In the genomic region with DNA sequence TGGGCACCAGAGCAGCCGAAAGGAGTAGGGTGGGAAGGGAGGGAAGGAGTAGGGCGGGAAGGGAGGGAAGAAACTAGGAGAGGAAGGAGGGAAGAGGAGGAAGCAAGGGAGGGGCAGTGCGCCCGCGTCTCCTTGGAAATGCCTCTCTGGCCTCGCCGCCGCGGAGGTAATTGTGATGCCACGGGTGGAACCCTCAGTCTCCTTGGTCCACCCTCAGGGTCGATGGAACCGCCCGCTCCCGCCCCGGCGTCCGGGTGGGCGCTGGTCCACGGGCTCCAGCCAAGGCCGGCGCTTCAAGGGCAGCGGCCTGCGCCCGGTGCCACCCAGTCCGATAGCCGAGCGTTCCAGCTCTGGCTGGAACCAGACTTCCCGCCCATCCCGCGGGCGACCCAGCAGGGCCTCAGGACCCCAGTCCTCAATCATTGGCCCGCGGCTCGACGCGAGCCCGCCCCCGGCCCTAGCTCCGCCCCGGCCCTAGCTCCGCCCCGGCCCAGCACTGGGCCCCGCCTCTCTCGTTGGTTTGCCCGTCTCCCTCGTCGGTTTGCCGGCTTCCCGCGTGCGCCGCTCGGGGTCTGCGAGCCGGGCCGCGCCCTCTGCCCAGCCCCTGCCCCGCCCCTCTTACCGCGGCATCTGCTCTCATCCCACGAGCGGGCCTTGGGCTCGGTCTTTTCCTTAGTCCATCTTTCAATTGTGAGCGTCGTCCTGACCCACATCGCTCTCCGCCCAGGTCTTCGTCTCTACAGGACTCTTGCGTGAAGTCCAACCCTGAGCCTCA, we compare ENCODE assay signal across 1 cellular context.
TF ChIP-seq lines count a peak whose summit lies in the region.

No MANE protein-coding gene starts in this region.

TF ChIP-seq in HepG2, 621 proteins besides CTCF, POLR2A, EP300 and RAD21 (continued from another document and continues in another):
- TF ChIP-seq KAT8 (CRISPR knock-in tag; IDR thresholded peaks at IDR 0.05) (peak; percentile 63; the same call in 1 of the 2 replicates), IKZF1 (IDR thresholded peaks at IDR 0.05) (no peak), ZFP90 (CRISPR knock-in tag; IDR thresholded peaks at IDR 0.05; ENCODE audit: borderline replicate concordance) (peak; percentile 35; the same call in 1 of the 2 replicates), HNRNPUL1 (IDR thresholded peaks at IDR 0.05; ENCODE audit: low read depth, low read length) (no peak), RXRA (CRISPR knock-in tag; IDR thresholded peaks at IDR 0.05) (no peak; the same call in 1 of the 2 replicates), BORCS8-MEF2B (CRISPR knock-in tag; IDR thresholded peaks at IDR 0.05) (peak; percentile 81), ZNF530 (CRISPR knock-in tag; IDR thresholded peaks at IDR 0.05; ENCODE audit: low read depth) (no peak), ZFP36L1 (CRISPR knock-in tag; IDR thresholded peaks at IDR 0.05) (peak; percentile 46; the same call in 1 of the 2 replicates), ARNTL (CRISPR knock-in tag; IDR thresholded peaks at IDR 0.05) (peak; percentile 24; the same call in 1 of the 2 replicates), MAZ (IDR thresholded peaks at IDR 0.05; ENCODE audit: borderline replicate concordance, low read depth, low read length) (no peak), MAZ (CRISPR knock-in tag; IDR thresholded peaks at IDR 0.05; ENCODE audit: low read depth) (peak; percentile 64), ZNF274 (CRISPR knock-in tag; IDR thresholded peaks at IDR 0.05) (peak; percentile 34; the same call in 1 of the 2 replicates), ZNF207 (IDR thresholded peaks at IDR 0.05; ENCODE audit: borderline replicate concordance) (no peak), MYC (CRISPR knock-in tag; IDR thresholded peaks at IDR 0.05; ENCODE audit: borderline replicate concordance) (peak; percentile 80), MIER3 (CRISPR knock-in tag; IDR thresholded peaks at IDR 0.05; ENCODE audit: borderline replicate concordance) (no peak), GATAD1 (CRISPR knock-in tag; IDR thresholded peaks at IDR 0.05) (peak; percentile 32; the same call in 1 of the 2 replicates), ZNF124 (CRISPR knock-in tag; IDR thresholded peaks at IDR 0.05) (peak; percentile 55; the same call in 1 of the 2 replicates), PHF21A (CRISPR knock-in tag; IDR thresholded peaks at IDR 0.05) (peak; percentile 47; the same call in 1 of the 2 replicates), HCFC1 (IDR thresholded peaks at IDR 0.05; ENCODE audit: low read depth, low read length) (no peak), BRCA1 (CRISPR knock-in tag; IDR thresholded peaks at IDR 0.05) (peak; percentile 55; the same call in 1 of the 2 replicates), ZSCAN20 (CRISPR knock-in tag; IDR thresholded peaks at IDR 0.05; ENCODE audit: borderline replicate concordance) (no peak), HNF4A (CRISPR knock-in tag; IDR thresholded peaks at IDR 0.05) (no peak), HES4 (CRISPR knock-in tag; IDR thresholded peaks at IDR 0.05; ENCODE audit: borderline replicate concordance) (peak; percentile 73; the same call in 1 of the 2 replicates)
- TF ChIP-seq, protein P1, sequence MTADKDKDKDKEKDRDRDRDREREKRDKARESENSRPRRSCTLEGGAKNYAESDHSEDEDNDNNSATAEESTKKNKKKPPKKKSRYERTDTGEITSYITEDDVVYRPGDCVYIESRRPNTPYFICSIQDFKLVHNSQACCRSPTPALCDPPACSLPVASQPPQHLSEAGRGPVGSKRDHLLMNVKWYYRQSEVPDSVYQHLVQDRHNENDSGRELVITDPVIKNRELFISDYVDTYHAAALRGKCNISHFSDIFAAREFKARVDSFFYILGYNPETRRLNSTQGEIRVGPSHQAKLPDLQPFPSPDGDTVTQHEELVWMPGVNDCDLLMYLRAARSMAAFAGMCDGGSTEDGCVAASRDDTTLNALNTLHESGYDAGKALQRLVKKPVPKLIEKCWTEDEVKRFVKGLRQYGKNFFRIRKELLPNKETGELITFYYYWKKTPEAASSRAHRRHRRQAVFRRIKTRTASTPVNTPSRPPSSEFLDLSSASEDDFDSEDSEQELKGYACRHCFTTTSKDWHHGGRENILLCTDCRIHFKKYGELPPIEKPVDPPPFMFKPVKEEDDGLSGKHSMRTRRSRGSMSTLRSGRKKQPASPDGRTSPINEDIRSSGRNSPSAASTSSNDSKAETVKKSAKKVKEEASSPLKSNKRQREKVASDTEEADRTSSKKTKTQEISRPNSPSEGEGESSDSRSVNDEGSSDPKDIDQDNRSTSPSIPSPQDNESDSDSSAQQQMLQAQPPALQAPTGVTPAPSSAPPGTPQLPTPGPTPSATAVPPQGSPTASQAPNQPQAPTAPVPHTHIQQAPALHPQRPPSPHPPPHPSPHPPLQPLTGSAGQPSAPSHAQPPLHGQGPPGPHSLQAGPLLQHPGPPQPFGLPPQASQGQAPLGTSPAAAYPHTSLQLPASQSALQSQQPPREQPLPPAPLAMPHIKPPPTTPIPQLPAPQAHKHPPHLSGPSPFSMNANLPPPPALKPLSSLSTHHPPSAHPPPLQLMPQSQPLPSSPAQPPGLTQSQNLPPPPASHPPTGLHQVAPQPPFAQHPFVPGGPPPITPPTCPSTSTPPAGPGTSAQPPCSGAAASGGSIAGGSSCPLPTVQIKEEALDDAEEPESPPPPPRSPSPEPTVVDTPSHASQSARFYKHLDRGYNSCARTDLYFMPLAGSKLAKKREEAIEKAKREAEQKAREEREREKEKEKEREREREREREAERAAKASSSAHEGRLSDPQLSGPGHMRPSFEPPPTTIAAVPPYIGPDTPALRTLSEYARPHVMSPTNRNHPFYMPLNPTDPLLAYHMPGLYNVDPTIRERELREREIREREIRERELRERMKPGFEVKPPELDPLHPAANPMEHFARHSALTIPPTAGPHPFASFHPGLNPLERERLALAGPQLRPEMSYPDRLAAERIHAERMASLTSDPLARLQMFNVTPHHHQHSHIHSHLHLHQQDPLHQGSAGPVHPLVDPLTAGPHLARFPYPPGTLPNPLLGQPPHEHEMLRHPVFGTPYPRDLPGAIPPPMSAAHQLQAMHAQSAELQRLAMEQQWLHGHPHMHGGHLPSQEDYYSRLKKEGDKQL (CRISPR knock-in tag; IDR thresholded peaks at IDR 0.05; ENCODE audit: low read depth) = no peak
- TF ChIP-seq, protein P2, sequence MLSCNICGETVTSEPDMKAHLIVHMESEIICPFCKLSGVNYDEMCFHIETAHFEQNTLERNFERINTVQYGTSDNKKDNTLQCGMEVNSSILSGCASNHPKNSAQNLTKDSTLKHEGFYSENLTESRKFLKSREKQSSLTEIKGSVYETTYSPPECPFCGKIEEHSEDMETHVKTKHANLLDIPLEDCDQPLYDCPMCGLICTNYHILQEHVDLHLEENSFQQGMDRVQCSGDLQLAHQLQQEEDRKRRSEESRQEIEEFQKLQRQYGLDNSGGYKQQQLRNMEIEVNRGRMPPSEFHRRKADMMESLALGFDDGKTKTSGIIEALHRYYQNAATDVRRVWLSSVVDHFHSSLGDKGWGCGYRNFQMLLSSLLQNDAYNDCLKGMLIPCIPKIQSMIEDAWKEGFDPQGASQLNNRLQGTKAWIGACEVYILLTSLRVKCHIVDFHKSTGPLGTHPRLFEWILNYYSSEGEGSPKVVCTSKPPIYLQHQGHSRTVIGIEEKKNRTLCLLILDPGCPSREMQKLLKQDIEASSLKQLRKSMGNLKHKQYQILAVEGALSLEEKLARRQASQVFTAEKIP (CRISPR knock-in tag; IDR thresholded peaks at IDR 0.05; ENCODE audit: borderline replicate concordance) = no peak
- TF ChIP-seq, protein P3, sequence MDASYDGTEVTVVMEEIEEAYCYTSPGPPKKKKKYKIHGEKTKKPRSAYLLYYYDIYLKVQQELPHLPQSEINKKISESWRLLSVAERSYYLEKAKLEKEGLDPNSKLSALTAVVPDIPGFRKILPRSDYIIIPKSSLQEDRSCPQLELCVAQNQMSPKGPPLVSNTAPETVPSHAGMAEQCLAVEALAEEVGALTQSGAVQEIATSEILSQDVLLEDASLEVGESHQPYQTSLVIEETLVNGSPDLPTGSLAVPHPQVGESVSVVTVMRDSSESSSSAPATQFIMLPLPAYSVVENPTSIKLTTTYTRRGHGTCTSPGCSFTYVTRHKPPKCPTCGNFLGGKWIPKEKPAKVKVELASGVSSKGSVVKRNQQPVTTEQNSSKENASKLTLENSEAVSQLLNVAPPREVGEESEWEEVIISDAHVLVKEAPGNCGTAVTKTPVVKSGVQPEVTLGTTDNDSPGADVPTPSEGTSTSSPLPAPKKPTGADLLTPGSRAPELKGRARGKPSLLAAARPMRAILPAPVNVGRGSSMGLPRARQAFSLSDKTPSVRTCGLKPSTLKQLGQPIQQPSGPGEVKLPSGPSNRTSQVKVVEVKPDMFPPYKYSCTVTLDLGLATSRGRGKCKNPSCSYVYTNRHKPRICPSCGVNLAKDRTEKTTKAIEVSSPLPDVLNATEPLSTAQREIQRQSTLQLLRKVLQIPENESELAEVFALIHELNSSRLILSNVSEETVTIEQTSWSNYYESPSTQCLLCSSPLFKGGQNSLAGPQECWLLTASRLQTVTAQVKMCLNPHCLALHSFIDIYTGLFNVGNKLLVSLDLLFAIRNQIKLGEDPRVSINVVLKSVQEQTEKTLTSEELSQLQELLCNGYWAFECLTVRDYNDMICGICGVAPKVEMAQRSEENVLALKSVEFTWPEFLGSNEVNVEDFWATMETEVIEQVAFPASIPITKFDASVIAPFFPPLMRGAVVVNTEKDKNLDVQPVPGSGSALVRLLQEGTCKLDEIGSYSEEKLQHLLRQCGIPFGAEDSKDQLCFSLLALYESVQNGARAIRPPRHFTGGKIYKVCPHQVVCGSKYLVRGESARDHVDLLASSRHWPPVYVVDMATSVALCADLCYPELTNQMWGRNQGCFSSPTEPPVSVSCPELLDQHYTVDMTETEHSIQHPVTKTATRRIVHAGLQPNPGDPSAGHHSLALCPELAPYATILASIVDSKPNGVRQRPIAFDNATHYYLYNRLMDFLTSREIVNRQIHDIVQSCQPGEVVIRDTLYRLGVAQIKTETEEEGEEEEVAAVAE (CRISPR knock-in tag; IDR thresholded peaks at IDR 0.05; ENCODE audit: borderline replicate concordance) = no peak
- TF ChIP-seq, protein P4, sequence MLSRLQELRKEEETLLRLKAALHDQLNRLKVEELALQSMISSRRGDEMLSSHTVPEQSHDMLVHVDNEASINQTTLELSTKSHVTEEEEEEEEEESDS (CRISPR knock-in tag; IDR thresholded peaks at IDR 0.05; ENCODE audit: borderline replicate concordance) = 0 out of 2 replicates have a peak, but pooled peaks have one; percentile 61
- TF ChIP-seq, protein P5, sequence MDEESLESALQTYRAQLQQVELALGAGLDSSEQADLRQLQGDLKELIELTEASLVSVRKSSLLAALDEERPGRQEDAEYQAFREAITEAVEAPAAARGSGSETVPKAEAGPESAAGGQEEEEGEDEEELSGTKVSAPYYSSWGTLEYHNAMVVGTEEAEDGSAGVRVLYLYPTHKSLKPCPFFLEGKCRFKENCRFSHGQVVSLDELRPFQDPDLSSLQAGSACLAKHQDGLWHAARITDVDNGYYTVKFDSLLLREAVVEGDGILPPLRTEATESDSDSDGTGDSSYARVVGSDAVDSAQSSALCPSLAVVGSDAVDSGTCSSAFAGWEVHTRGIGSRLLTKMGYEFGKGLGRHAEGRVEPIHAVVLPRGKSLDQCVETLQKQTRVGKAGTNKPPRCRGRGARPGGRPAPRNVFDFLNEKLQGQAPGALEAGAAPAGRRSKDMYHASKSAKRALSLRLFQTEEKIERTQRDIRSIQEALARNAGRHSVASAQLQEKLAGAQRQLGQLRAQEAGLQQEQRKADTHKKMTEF (CRISPR knock-in tag; IDR thresholded peaks at IDR 0.05) = peak; percentile 75
- TF ChIP-seq, protein P6, sequence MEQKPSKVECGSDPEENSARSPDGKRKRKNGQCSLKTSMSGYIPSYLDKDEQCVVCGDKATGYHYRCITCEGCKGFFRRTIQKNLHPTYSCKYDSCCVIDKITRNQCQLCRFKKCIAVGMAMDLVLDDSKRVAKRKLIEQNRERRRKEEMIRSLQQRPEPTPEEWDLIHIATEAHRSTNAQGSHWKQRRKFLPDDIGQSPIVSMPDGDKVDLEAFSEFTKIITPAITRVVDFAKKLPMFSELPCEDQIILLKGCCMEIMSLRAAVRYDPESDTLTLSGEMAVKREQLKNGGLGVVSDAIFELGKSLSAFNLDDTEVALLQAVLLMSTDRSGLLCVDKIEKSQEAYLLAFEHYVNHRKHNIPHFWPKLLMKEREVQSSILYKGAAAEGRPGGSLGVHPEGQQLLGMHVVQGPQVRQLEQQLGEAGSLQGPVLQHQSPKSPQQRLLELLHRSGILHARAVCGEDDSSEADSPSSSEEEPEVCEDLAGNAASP (CRISPR knock-in tag; IDR thresholded peaks at IDR 0.05; ENCODE audit: borderline replicate concordance) = 0 out of 2 replicates have a peak, but pooled peaks have one; percentile 48
- TF ChIP-seq, protein P7, sequence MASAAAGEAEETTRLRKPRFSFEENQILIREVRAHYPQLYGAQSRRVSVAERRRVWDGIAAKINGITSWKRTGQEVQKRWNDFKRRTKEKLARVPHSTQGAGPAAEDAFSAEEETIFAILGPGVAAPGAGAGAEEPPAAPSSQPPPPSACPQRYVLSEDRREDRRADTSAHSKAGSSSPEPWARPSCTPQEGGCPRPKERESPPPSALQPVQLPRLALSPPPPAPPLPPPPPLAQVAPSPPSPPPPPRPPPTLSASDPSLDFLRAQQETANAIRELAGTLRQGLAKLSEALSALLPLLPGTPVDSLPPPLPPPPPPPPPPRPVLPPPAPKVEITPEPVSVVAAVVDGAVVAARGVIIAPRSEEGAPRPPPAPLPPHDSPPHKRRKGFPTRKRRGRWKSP (CRISPR knock-in tag; IDR thresholded peaks at IDR 0.05) = 0 out of 2 replicates have a peak, but pooled peaks have one; percentile 12
- TF ChIP-seq, protein P8, sequence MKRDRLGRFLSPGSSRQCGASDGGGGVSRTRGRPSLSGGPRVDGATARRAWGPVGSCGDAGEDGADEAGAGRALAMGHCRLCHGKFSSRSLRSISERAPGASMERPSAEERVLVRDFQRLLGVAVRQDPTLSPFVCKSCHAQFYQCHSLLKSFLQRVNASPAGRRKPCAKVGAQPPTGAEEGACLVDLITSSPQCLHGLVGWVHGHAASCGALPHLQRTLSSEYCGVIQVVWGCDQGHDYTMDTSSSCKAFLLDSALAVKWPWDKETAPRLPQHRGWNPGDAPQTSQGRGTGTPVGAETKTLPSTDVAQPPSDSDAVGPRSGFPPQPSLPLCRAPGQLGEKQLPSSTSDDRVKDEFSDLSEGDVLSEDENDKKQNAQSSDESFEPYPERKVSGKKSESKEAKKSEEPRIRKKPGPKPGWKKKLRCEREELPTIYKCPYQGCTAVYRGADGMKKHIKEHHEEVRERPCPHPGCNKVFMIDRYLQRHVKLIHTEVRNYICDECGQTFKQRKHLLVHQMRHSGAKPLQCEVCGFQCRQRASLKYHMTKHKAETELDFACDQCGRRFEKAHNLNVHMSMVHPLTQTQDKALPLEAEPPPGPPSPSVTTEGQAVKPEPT (CRISPR knock-in tag; IDR thresholded peaks at IDR 0.05; ENCODE audit: low read depth) = 0 out of 2 replicates have a peak, but pooled peaks have one; percentile 52
- TF ChIP-seq, protein P9, sequence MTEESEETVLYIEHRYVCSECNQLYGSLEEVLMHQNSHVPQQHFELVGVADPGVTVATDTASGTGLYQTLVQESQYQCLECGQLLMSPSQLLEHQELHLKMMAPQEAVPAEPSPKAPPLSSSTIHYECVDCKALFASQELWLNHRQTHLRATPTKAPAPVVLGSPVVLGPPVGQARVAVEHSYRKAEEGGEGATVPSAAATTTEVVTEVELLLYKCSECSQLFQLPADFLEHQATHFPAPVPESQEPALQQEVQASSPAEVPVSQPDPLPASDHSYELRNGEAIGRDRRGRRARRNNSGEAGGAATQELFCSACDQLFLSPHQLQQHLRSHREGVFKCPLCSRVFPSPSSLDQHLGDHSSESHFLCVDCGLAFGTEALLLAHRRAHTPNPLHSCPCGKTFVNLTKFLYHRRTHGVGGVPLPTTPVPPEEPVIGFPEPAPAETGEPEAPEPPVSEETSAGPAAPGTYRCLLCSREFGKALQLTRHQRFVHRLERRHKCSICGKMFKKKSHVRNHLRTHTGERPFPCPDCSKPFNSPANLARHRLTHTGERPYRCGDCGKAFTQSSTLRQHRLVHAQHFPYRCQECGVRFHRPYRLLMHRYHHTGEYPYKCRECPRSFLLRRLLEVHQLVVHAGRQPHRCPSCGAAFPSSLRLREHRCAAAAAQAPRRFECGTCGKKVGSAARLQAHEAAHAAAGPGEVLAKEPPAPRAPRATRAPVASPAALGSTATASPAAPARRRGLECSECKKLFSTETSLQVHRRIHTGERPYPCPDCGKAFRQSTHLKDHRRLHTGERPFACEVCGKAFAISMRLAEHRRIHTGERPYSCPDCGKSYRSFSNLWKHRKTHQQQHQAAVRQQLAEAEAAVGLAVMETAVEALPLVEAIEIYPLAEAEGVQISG (CRISPR knock-in tag; IDR thresholded peaks at IDR 0.05) = peak; percentile 71
